ENCODE assay signal across 10 cellular contexts in the genomic region with DNA sequence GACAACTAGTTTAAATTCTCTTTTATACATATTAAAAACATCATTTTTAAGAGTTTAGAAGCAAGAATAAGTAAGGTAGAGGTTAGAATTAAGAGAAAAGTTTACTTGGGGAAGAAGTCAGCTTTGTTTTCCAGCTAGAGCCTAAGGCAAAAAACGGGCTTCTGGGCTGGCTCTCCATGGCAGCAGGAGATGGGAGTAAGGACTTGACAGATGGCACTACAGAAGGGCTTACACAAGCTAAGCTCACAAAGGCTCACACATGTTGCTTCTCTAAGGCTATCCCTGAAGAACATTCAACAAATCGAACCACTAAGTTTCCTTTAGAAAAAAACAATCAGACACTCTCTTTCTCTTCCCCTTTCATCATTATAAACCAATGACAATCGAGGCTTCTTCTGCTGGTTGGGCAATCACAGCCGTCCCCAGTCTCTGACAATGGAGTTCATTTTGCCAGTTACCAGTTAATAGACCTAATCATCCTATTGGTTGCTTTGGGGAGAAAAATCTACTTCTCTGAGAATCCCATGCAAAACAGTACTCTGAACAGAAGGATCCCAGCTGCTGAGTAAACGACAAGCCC. TPM values are rescaled to one million over a fixed set of nuclear protein-coding genes. Genes with fewer than 3 reads are reported as not detected.
DNase-seq lines count a peak whose midpoint lies in the region; ATAC-seq and TF ChIP-seq lines count a peak whose summit lies in the region.
"Had no signal": no experiment of that assay in that cellular context is flagged by ENCODE, and none has a peak within 500 bp of the region (broad histone marks: within the 10 kb centered on the region; RNA-seq: fewer than 3 reads in every experiment).

No MANE protein-coding gene starts in this region.

- intact Hi-C loops in tibial artery (cut with DNase I; ENCODE audit: low total_unique reads), result no loop called here

- peak; percentile 5 for DNase-seq in SKM-1 treated with dmso at 0.1 percent for 144 hours (lab: John Stamatoyannopoulos, UW; ENCODE audit: unreplicated experiment)
- no peak for DNase-seq in SKM-1 (lab: John Stamatoyannopoulos, UW; ENCODE audit: unreplicated experiment)
- peak; percentile 45 for DNase-seq in NCI-H345 (lab: John Stamatoyannopoulos, UW)
- DNase-seq in cerebellum (ENCODE audit: low spot score), result peak; percentile 46
- peak; percentile 74 for DNase-seq in putamen (ENCODE audit: low spot score)
- DNase-seq in tibial artery, result no peak
- no peak for DNase-seq in stimulated activated CD4-positive, alpha-beta T cell treated with anti-CD3 and anti-CD28 coated beads, Interleukin-12 subunit alpha, Interleukin-12 subunit beta, amount 100 ng/mL, for 4 hours
- DNase-seq: activated gamma-delta T cell treated with Interleukin-2 at 50 U/mL for 16 hours, NCI-H1092 had no signal

- no peak for TF ChIP-seq CTCF in tibial artery (IDR thresholded peaks at IDR 0.05)

- H3K4me1 ChIP-seq in tibial artery, result peaks cover 0 to 8% (median 3%) of the 10 kb centered on the region in 4 donors

- ATAC-seq in GM18517 (IDR thresholded peaks at IDR 0.05; ENCODE audit: unreplicated experiment), result no peak

- no peak overlapping the region for H3K27ac ChIP-seq in tibial artery

- no peaks in the 10 kb centered on the region for H3K27me3 ChIP-seq in tibial artery

- H3K9me3 ChIP-seq in tibial artery, result no peaks in the 10 kb centered on the region

- no peak overlapping the region for H3K4me3 ChIP-seq in tibial artery

- H3K36me3 ChIP-seq in tibial artery, result peaks cover 56 to 77% (median 75%) of the 10 kb centered on the region in 3 donors

RNA-seq across cellular contexts. Expression of gene TRIT1, which starts 40.5 kb away (rescaled TPM):
- total RNA-seq in cerebellum, result 40.3 TPM

RNA-seq across cellular contexts. Expression of gene BMP8B, which starts 54.2 kb away (rescaled TPM):
- total RNA-seq in cerebellum, result 1.5 TPM

RNA-seq across cellular contexts. Expression of gene MYCL, which starts 58.9 kb away (rescaled TPM):
- total RNA-seq in cerebellum, result 11.4 TPM

Comparison
In these comparisons a context has a peak if more than half of its experiments do, and no peak if none do; other contexts are left out.
1. DNase-seq: peak in SKM-1 treated with dmso at 0.1 percent for 144 hours (single experiment), NCI-H345 (single experiment), cerebellum (single experiment) and putamen (single experiment); none in SKM-1 (single experiment), tibial artery (0 of 2) and stimulated activated CD4-positive, alpha-beta T cell treated with anti-CD3 and anti-CD28 coated beads, Interleukin-12 subunit alpha, Interleukin-12 subunit beta, amount 100 ng/mL, for 4 hours (single experiment).